9 cellular contexts compared by ENCODE assay signal in the genomic region with DNA sequence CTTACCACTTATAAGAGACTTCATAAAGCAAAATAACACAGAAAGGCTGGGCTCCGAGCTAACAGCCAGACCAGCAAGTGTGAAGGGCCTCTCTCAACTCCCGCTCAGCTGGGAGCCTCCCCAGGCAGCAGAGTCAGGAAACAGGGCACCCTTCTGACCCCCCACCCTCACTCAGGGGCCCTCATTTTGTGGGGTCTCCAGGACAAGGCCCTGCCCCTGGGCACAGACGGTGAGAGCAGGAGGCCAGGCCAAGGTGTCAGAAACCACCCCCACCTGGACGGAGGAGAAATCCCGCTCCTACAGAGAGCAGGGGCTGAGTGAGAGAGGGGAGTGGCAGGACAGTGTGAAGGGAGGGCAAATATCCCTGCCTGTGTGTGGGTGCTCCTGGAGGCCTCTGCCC.
"Had no signal": no experiment of that assay in that cellular context is flagged by ENCODE, and none has a peak within 500 bp of the region (broad histone marks: within the 10 kb centered on the region; RNA-seq: fewer than 3 reads in every experiment).

No MANE protein-coding gene starts in this region.

- DNase-seq: GM23248, GOT3, H7, H9, HCEC 1CT, HFFc6 had no signal

- H3K4me1 ChIP-seq: HAP-1 had no signal

- ATAC-seq: GM23338, HCT116 had no signal

- H3K36me3 ChIP-seq: HAP-1 had no signal

- H3K9me3 ChIP-seq: HAP-1 had no signal

- H3K27ac ChIP-seq: GM23248 had no signal

- H3K4me3 ChIP-seq: GM23248, GM23338, HAP-1 had no signal
